In the genomic region with DNA sequence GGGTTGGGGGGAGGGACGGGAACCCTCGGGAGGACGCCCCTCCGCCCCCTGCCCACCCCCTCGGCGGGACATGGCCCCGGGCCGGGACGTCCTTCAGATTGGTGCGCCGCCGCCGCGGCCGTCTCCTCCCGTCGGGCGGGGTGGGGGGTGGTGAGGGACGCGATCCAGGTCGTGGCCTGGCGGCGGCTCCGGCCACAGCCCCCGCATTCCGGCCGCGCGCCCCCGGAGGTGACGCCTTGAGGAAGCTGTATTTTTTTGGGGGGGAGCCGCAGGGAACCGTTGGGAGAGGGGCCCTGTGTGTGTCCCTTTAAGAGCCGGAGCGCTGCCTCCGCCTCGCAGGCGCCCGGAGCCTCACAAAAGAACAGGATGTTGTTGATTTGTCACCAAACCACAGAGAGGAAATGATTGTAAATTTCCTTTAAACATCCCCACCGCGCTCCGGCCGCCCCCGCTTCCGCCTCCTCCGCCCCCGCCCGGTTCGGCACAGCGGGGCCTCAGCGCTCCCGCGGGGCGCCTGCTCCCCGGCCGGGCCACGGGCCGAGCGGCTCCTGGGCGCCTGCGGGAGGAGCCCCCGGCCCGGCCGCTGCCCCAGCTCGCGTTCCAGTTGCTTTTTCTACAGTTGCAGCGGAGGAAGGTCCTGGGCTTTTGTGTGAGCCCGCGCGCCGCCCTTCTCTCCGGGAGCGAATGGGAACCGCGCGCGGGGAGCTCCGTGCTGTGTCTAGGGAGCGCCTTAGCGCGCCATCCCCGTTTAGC, we compare ENCODE assay signal across 8 cellular contexts. TPM values are rescaled to one million over a fixed set of nuclear protein-coding genes. Genes with fewer than 3 reads are reported as not detected.
DNase-seq lines count a peak whose midpoint lies in the region; ATAC-seq and TF ChIP-seq lines count a peak whose summit lies in the region.

No MANE protein-coding gene starts in this region.

- H3K27me3 ChIP-seq in Caco-2 (replicated peaks; ENCODE audit: control insufficient read depth, insufficient read depth, low read length) (no peaks in the 10 kb centered on the region), HL-60 (ENCODE audit: insufficient read depth, poor library complexity, severe bottlenecking) (peaks cover 53% of the 10 kb centered on the region), PC-3 (ENCODE audit: low read length) (no peaks in the 10 kb centered on the region), esophagus squamous epithelium (peaks cover 0 to 13% (median 0%) of the 10 kb centered on the region in 4 donors), muscle layer of duodenum (ENCODE audit: low read depth, low read length) (peaks cover 11% of the 10 kb centered on the region)

- ATAC-seq in GM19467 (IDR thresholded peaks at IDR 0.05; ENCODE audit: unreplicated experiment) = peak; percentile 88
- peak; percentile 68 for ATAC-seq in PC-3
- peak; percentile 88 to 90 for ATAC-seq in activated T-cell treated with anti-CD3 and anti-CD28 coated beads, Interleukin-2, amount 50 U/mL, for 4 hours

- no peaks in the 10 kb centered on the region for H3K36me3 ChIP-seq in Caco-2 (ENCODE audit: control insufficient read depth, insufficient read depth, low read length)
- H3K36me3 ChIP-seq in PC-3 (ENCODE audit: low read depth, low read length) = no peaks in the 10 kb centered on the region
- H3K36me3 ChIP-seq in esophagus squamous epithelium = no peaks in the 10 kb centered on the region
- peaks cover 0 to 4% of the 10 kb centered on the region in 2 donors for H3K36me3 ChIP-seq in muscle layer of duodenum (ENCODE audit: control insufficient read depth in 1 of 2, insufficient read depth in 2 of 2, low read length in 2 of 2)

- H2AFZ ChIP-seq in PC-3 (ENCODE audit: low read length) = peak overlapping the region; percentile 80

- H3K36me3 Mint-ChIP-seq in Caco-2 (ENCODE audit: insufficient read depth, unreplicated experiment) = peaks cover 4% of the 10 kb centered on the region
- H3K36me3 Mint-ChIP-seq in activated T-cell treated with anti-CD3 and anti-CD28 coated beads, Interleukin-2, amount 50 U/mL, for 4 hours (ENCODE audit: insufficient read depth) = no peaks in the 10 kb centered on the region

- H3F3A ChIP-seq in PC-3 (ENCODE audit: low read length, unreplicated experiment) = no peaks in the 10 kb centered on the region

- H3K4me3 ChIP-seq in Caco-2 (ENCODE audit: low read depth, low read length) = peak overlapping the region; percentile 76
- peak overlapping the region; percentile 35 for H3K4me3 ChIP-seq in HL-60 (replicated peaks; ENCODE audit: insufficient read depth, low read length)
- H3K4me3 ChIP-seq in PC-3 (ENCODE audit: low read length) = peak overlapping the region; percentile 75
- H3K4me3 ChIP-seq in esophagus squamous epithelium = peak overlapping the region; percentile 56 to 66 (median 58)
- H3K4me3 ChIP-seq in muscle layer of duodenum (ENCODE audit: low read depth in 1 of 2, low read length in 2 of 2) = peak overlapping the region; percentile 72 to 73

- peak overlapping the region; percentile 71 for H3K4me3 Mint-ChIP-seq in Caco-2 (ENCODE audit: unreplicated experiment)
- H3K4me3 Mint-ChIP-seq in activated T-cell treated with anti-CD3 and anti-CD28 coated beads, Interleukin-2, amount 50 U/mL, for 4 hours = peak overlapping the region; percentile 79

- DNase-seq in Caco-2 (peak; percentile 71 to 73), HL-60 (ENCODE audit: low read depth in 1 of 2, low spot score in 1 of 2) (peak; percentile 41 to 82), PC-3 (peak; percentile 82), esophagus squamous epithelium (lab: John Stamatoyannopoulos, UW) (peak; percentile 40)
- peak; percentile 91 for DNase-seq in activated T-cell treated with anti-CD3 and anti-CD28 coated beads, Interleukin-2, amount 50 U/mL, for 4 hours
- peak; percentile 80 to 81 for DNase-seq in stimulated activated CD8-positive, alpha-beta memory T cell treated with anti-CD3 and anti-CD28 coated beads, Interleukin-7, amount 100 ng/mL, for 1 hour (ENCODE audit: low read depth in 2 of 2)

- CTCF ChIA-PET in Caco-2 (lab: Charles Lee) = interaction anchor here (0.6 to 1.1 kb wide), 4 partner anchors 32 to 308 kb away, joined by 3 to 7 read pairs (median 4); a partner anchor contains a TSS
- CTCF ChIA-PET in PC-3 (lab: Charles Lee) = interaction anchor here (0.5 to 0.9 kb wide), 2 partner anchors 32 to 192 kb away, joined by 9 to 15 read pairs; a partner anchor contains a TSS

- BruUV-seq in Caco-2 (replicated peaks; lab: Mats Ljungman, UMichigan) (no TSS peak), PC-3 (replicated peaks; lab: Mats Ljungman, UMichigan) (no TSS peak)

- no peaks in the 10 kb centered on the region for H3K9me3 Mint-ChIP-seq in Caco-2 (ENCODE audit: unreplicated experiment)
- no peaks in the 10 kb centered on the region for H3K9me3 Mint-ChIP-seq in activated T-cell treated with anti-CD3 and anti-CD28 coated beads, Interleukin-2, amount 50 U/mL, for 4 hours

- TF ChIP-seq POLR2A in esophagus squamous epithelium (IDR thresholded peaks at IDR 0.05) = peak in 2 of 4 donors; percentile 68 to 87

- H3K79me2 ChIP-seq in PC-3 (ENCODE audit: low read length) = no peaks in the 10 kb centered on the region

- H3K27ac Mint-ChIP-seq in Caco-2 (ENCODE audit: unreplicated experiment) = peak overlapping the region; percentile 32

- peak overlapping the region; percentile 78 for H3K4me2 ChIP-seq in PC-3 (ENCODE audit: low read length)

- intact Hi-C loops in Caco-2 (cut with micrococcal nuclease; ENCODE audit: unreplicated experiment) (loop anchor here (1.0 to 2.0 kb wide), 3 partner anchors 32 to 205 kb away; a partner anchor contains a TSS), PC-3 (cut with micrococcal nuclease) (loop anchor here (1.0 to 2.0 kb wide), 3 partner anchors 32 to 192 kb away; a partner anchor contains a TSS), esophagus squamous epithelium (cut with DNase I) (no loop called here)

- H3K9ac ChIP-seq in PC-3 (ENCODE audit: low read length) = peak overlapping the region; percentile 79

- H3K9me2 ChIP-seq in PC-3 (replicated peaks; ENCODE audit: low read length) = no peaks in the 10 kb centered on the region

- H3K4me1 ChIP-seq in Caco-2 = peaks cover 28% of the 10 kb centered on the region
- H3K4me1 ChIP-seq in PC-3 (ENCODE audit: insufficient read depth, low read length) = peaks cover 23% of the 10 kb centered on the region
- H3K4me1 ChIP-seq in esophagus squamous epithelium = peaks cover 8 to 25% (median 9%) of the 10 kb centered on the region in 3 donors
- H3K4me1 ChIP-seq in muscle layer of duodenum (ENCODE audit: control insufficient read depth in 1 of 2, insufficient read depth in 2 of 2, low read length in 2 of 2) = peaks cover 0 to 8% of the 10 kb centered on the region in 2 donors

- H3K9me3 ChIP-seq in Caco-2 (no peaks in the 10 kb centered on the region), PC-3 (ENCODE audit: low read length) (no peaks in the 10 kb centered on the region), esophagus squamous epithelium (no peaks in the 10 kb centered on the region), muscle layer of duodenum (ENCODE audit: control insufficient read depth in 1 of 2, low read length in 2 of 2) (no peaks in the 10 kb centered on the region)

- H3K27me3 Mint-ChIP-seq in Caco-2 (ENCODE audit: insufficient read depth, unreplicated experiment) = no peaks in the 10 kb centered on the region
- H3K27me3 Mint-ChIP-seq in activated T-cell treated with anti-CD3 and anti-CD28 coated beads, Interleukin-2, amount 50 U/mL, for 4 hours (ENCODE audit: low read depth) = no peaks in the 10 kb centered on the region

- no peaks in the 10 kb centered on the region for H4K20me1 ChIP-seq in PC-3 (ENCODE audit: low read length)

- TF ChIP-seq CTCF in Caco-2 (IDR thresholded peaks at IDR 0.05; ENCODE audit: insufficient read depth in 1 of 2, low read depth in 1 of 2, low read length in 1 of 2, severe bottlenecking in 1 of 2, unreplicated experiment in 1 of 2) (no peak), HL-60 (IDR thresholded peaks at IDR 0.05; ENCODE audit: insufficient read depth, low read length) (no peak), PC-3 (conservative IDR thresholded peaks at IDR 0.05; ENCODE audit: low read depth, low read length) (no peak), esophagus squamous epithelium (IDR thresholded peaks at IDR 0.05) (peak in 1 of 6 experiments; percentile 12)

- POLR2A ChIA-PET in Caco-2 (lab: Charles Lee) (interaction anchor here (0.5 to 0.9 kb wide), 2 partner anchors 36 to 43 kb away, joined by 3 to 4 read pairs; no protein-coding TSS in a partner anchor), PC-3 (lab: Charles Lee; ENCODE audit: unreplicated experiment) (interaction anchor here (0.6 to 1.0 kb wide), 2 partner anchors 29 to 32 kb away, joined by 4 to 16 read pairs; a partner anchor contains a TSS)

- whole genome bisulfite sequencing in esophagus squamous epithelium, 2 donors = 0% methylated on average over 6 of the region's 82 CpGs; no CpG with 5 or more reads in 1 of the 2 donors

- peaks cover 15% of the 10 kb centered on the region for H3K4me1 Mint-ChIP-seq in Caco-2 (ENCODE audit: low read depth, unreplicated experiment)
- H3K4me1 Mint-ChIP-seq in activated T-cell treated with anti-CD3 and anti-CD28 coated beads, Interleukin-2, amount 50 U/mL, for 4 hours (ENCODE audit: low read depth) = peaks cover 43% of the 10 kb centered on the region

- H3K27ac ChIP-seq in HL-60 (replicated peaks) = no peak overlapping the region
- H3K27ac ChIP-seq in PC-3 (ENCODE audit: low read length) = peak overlapping the region; percentile 63
- H3K27ac ChIP-seq in esophagus squamous epithelium = peak overlapping the region; percentile 89 to 91 (median 90)
- peak overlapping the region; percentile 92 for H3K27ac ChIP-seq in muscle layer of duodenum (ENCODE audit: low read length)

RNA-seq across cellular contexts. Expression of a gene that starts 32.1 kb away (rescaled TPM):
- total RNA-seq in Caco-2 (2022) = 7.7 and 8.3 TPM in 2 replicates
- total RNA-seq in PC-3 (2014; rRNA removed) = 32.1 and 38.4 TPM in 2 replicates
- 1 to 10 TPM; 2.6 to 3.3 (median 3.0) TPM for total RNA-seq in activated T-cell treated with anti-CD3 and anti-CD28 coated beads, Interleukin-2, amount 50 U/mL, for 4 hours
- 1 to 10 TPM; 1.9 to 7.1 (median 4.4) TPM for total RNA-seq in esophagus squamous epithelium

Comparison
In these comparisons a context has a peak if more than half of its experiments do, and no peak if none do; other contexts are left out.
1. DNase-seq: peak in every context shown above with its lines; median percentile 91 in activated T-cell treated with anti-CD3 and anti-CD28 coated beads, Interleukin-2, amount 50 U/mL, for 4 hours; 82 in PC-3; 80 in stimulated activated CD8-positive, alpha-beta memory T cell treated with anti-CD3 and anti-CD28 coated beads, Interleukin-7, amount 100 ng/mL, for 1 hour; 72 in Caco-2; 62 in HL-60; 40 in esophagus squamous epithelium.